12 cellular contexts compared by ENCODE assay signal in the genomic region with DNA sequence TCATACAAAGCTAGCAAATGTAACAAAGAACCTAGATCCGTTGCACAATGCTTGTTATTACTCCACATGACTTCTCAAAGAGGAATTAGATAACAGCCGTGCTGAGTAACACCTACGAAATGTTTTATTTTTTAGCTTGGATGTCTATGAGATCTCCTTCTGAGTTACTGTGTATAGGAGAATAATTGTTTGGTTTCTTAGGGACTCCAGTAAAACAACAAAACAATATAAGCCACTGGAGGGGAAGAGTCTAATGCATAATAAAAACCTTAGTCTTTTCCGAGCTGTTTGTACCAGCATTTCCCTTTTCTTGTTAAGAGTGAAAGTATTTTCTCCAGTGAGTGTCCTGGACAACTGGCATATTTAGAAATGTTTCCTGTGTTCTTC. TPM values are rescaled to one million over a fixed set of nuclear protein-coding genes. Genes with fewer than 3 reads are reported as not detected.
DNase-seq lines count a peak whose midpoint lies in the region; ATAC-seq and TF ChIP-seq lines count a peak whose summit lies in the region.
"Had no signal": no experiment of that assay in that cellular context is flagged by ENCODE, and none has a peak within 500 bp of the region (broad histone marks: within the 10 kb centered on the region; RNA-seq: fewer than 3 reads in every experiment).

No MANE protein-coding gene starts in this region.

- no peaks in the 10 kb centered on the region for H3K27me3 Mint-ChIP-seq in central memory CD8-positive, alpha-beta T cell
- H3K27me3 Mint-ChIP-seq: CD4-positive, alpha-beta T cell; T-helper 17 cell had no signal

- peak overlapping the region; percentile 33 for H3K27ac Mint-ChIP-seq in central memory CD8-positive, alpha-beta T cell (ENCODE audit: low read depth)
- H3K27ac Mint-ChIP-seq: CD4-positive, alpha-beta T cell; T-helper 17 cell had no signal

- H3K4me1 Mint-ChIP-seq in central memory CD8-positive, alpha-beta T cell: peaks cover 5% of the 10 kb centered on the region

- H3K27me3 ChIP-seq in mononuclear cell (ENCODE audit: insufficient read depth, low read length): no peaks in the 10 kb centered on the region

- H3K36me3 Mint-ChIP-seq in central memory CD8-positive, alpha-beta T cell (ENCODE audit: insufficient read depth): peaks cover 22% of the 10 kb centered on the region

- H3K9me3 Mint-ChIP-seq in central memory CD8-positive, alpha-beta T cell: no peaks in the 10 kb centered on the region
- H3K9me3 Mint-ChIP-seq: CD4-positive, alpha-beta T cell had no signal

- H3K4me3 ChIP-seq in mononuclear cell (ENCODE audit: low read length): peak overlapping the region; percentile 24

- ATAC-seq in central memory CD8-positive, alpha-beta T cell (replicated peaks; ENCODE audit: extremely low read depth, poor library complexity, severe bottlenecking): no peak
- no peak for ATAC-seq in GM21423 (IDR thresholded peaks at IDR 0.05; ENCODE audit: unreplicated experiment)
- ATAC-seq: T-helper 17 cell had no signal

- DNase-seq in AG08395 (ENCODE audit: low spot score) (peak; percentile 26), M059J (ENCODE audit: low read depth) (peak; percentile 46), HEK293T (ENCODE audit: extremely low spot score) (no peak), NCI-H510A (lab: John Stamatoyannopoulos, UW) (no peak)
- DNase-seq in central memory CD8-positive, alpha-beta T cell (ENCODE audit: low spot score in 2 of 2): no peak
- DNase-seq in activated CD4-positive, alpha-beta T cell treated with anti-CD3 and anti-CD28 coated beads, Interleukin-2, amount 50 U/mL, for 48 hours: no peak
- DNase-seq: activated T-cell treated with anti-CD3 and anti-CD28 coated beads, Interleukin-2, amount 50 U/mL, for 48 hours; CD4-positive, alpha-beta T cell; NCI-H345; T-helper 17 cell had no signal

- H3K9me3 ChIP-seq in mononuclear cell (ENCODE audit: low read depth, low read length): no peaks in the 10 kb centered on the region

- CTCF ChIA-PET in HEK293T (lab: Yijun Ruan, JAX): no interaction called here

- peaks cover 18% of the 10 kb centered on the region for H3K4me1 ChIP-seq in mononuclear cell (ENCODE audit: insufficient read depth, low read length)

- POLR2A ChIA-PET in HEK293T (lab: Yijun Ruan, JAX): no interaction called here

- H3K4me3 Mint-ChIP-seq in central memory CD8-positive, alpha-beta T cell: no peak overlapping the region
- H3K4me3 Mint-ChIP-seq: CD4-positive, alpha-beta T cell; T-helper 17 cell had no signal

TF ChIP-seq in HEK293T, 16 proteins besides CTCF, POLR2A, EP300 and RAD21:
- TF ChIP-seq CTBP1 (IDR thresholded peaks at IDR 0.05; ENCODE audit: borderline replicate concordance): no peak
- no peak for TF ChIP-seq HDGF (IDR thresholded peaks at IDR 0.05; ENCODE audit: borderline replicate concordance)
- TF ChIP-seq NFRKB (IDR thresholded peaks at IDR 0.05): no peak
- no peak for TF ChIP-seq FOXM1 (IDR thresholded peaks at IDR 0.05; ENCODE audit: borderline replicate concordance)
- no peak for TF ChIP-seq SUZ12 (IDR thresholded peaks at IDR 0.05)
TF ChIP-seq in HEK293T: peak in this region for 0.

RNA-seq across cellular contexts. Expression of a gene that starts 15.6 kb away (rescaled TPM):
- total RNA-seq in M059J (2014; rRNA removed; shearing (Covaris generic)): 55.9 and 96.5 TPM in 2 replicates
- total RNA-seq in mononuclear cell: 84.8 TPM

RNA-seq across cellular contexts. Expression of a gene that starts 20.1 kb away (rescaled TPM):
- 13.8 and 27.8 TPM in 2 replicates for total RNA-seq in M059J (2014; rRNA removed; shearing (Covaris generic))
- total RNA-seq in mononuclear cell: 70.6 TPM

RNA-seq across cellular contexts. Expression of a gene that starts 37.6 kb away (rescaled TPM):
- total RNA-seq in M059J (2014; rRNA removed; shearing (Covaris generic)): 14.8 and 16.8 TPM in 2 replicates
- total RNA-seq in mononuclear cell: 23.9 TPM

RNA-seq across cellular contexts. Expression of a gene that starts 37.6 kb away (rescaled TPM):
- total RNA-seq in M059J (2014; rRNA removed; shearing (Covaris generic)): 62.4 and 138 TPM in 2 replicates
- total RNA-seq in mononuclear cell: 31.8 TPM

Comparison
In these comparisons a context has a peak if more than half of its experiments do, and no peak if none do; other contexts are left out.
1. DNase-seq: peak in AG08395 (single experiment) and M059J (single experiment); none in central memory CD8-positive, alpha-beta T cell (0 of 2), HEK293T (single experiment), activated CD4-positive, alpha-beta T cell treated with anti-CD3 and anti-CD28 coated beads, Interleukin-2, amount 50 U/mL, for 48 hours (0 of 2) and NCI-H510A (single experiment).